Comparison of ENCODE assay signal across 1 cellular context in genomic region chr14:77616454-77617229, GRCh38.
A peak's percentile ranks its signal among the peaks of the same experiment; 100 is the strongest.
TF ChIP-seq lines count a peak whose summit lies in the region.

A gene with protein sequence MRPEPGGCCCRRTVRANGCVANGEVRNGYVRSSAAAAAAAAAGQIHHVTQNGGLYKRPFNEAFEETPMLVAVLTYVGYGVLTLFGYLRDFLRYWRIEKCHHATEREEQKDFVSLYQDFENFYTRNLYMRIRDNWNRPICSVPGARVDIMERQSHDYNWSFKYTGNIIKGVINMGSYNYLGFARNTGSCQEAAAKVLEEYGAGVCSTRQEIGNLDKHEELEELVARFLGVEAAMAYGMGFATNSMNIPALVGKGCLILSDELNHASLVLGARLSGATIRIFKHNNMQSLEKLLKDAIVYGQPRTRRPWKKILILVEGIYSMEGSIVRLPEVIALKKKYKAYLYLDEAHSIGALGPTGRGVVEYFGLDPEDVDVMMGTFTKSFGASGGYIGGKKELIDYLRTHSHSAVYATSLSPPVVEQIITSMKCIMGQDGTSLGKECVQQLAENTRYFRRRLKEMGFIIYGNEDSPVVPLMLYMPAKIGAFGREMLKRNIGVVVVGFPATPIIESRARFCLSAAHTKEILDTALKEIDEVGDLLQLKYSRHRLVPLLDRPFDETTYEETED (minus strand): TSS chr14:77616637. CDS start chr14:77616579, 58 bp downstream.

TF ChIP-seq in K562, 482 proteins besides CTCF, POLR2A, EP300 and RAD21 (continued from another document and continues in another):
- TF ChIP-seq, protein P1, sequence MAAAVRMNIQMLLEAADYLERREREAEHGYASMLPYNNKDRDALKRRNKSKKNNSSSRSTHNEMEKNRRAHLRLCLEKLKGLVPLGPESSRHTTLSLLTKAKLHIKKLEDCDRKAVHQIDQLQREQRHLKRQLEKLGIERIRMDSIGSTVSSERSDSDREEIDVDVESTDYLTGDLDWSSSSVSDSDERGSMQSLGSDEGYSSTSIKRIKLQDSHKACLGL (CRISPR knock-in tag; IDR thresholded peaks at IDR 0.05; ENCODE audit: borderline replicate concordance, poor library complexity, severe bottlenecking) = no peak
- TF ChIP-seq FOXK2 (conservative IDR thresholded peaks at IDR 0.05 in 1 of 2, IDR thresholded peaks at IDR 0.05 in 1 of 2; ENCODE audit: low read depth in 2 of 2) (no peak; a peak in 1 of 4 replicates), DLX4 (CRISPR knock-in tag; IDR thresholded peaks at IDR 0.05) (no peak), ZNF512 (tag; IDR thresholded peaks at IDR 0.05) (no peak), NCOR1 (IDR thresholded peaks at IDR 0.05) (no peak), NRF1 (conservative IDR thresholded peaks at IDR 0.05 in 1 of 2, IDR thresholded peaks at IDR 0.05 in 1 of 2) (peak; percentile 78 to 81), ATF3 (IDR thresholded peaks at IDR 0.05) (no peak), ATF3 (CRISPR knock-in tag; conservative IDR thresholded peaks at IDR 0.05) (no peak), FOXM1 (IDR thresholded peaks at IDR 0.05; ENCODE audit: low read depth) (no peak), FOXM1 (CRISPR knock-in tag; IDR thresholded peaks at IDR 0.05; ENCODE audit: low read depth) (no peak), CBX1 (IDR thresholded peaks at IDR 0.05; ENCODE audit: low read depth) (no peak), ZSCAN32 (CRISPR knock-in tag; IDR thresholded peaks at IDR 0.05) (no peak), JUN (IDR thresholded peaks at IDR 0.05; ENCODE audit: borderline replicate concordance, low read depth, low read length) (no peak), JUN (CRISPR knock-in tag; IDR thresholded peaks at IDR 0.05; ENCODE audit: borderline replicate concordance) (no peak), SIRT6 (IDR thresholded peaks at IDR 0.05; ENCODE audit: low read depth, low read length) (no peak), ZNF354B (CRISPR knock-in tag; IDR thresholded peaks at IDR 0.05) (no peak), STAT5B (CRISPR knock-in tag; IDR thresholded peaks at IDR 0.05) (no peak), HIVEP1 (CRISPR knock-in tag; IDR thresholded peaks at IDR 0.05) (no peak), SIN3B (IDR thresholded peaks at IDR 0.05; ENCODE audit: low read depth) (0 out of 2 replicates have a peak, but pooled peaks have one; percentile 52), DACH1 (IDR thresholded peaks at IDR 0.05; ENCODE audit: partially characterized antibody) (no peak), HSF4 (CRISPR knock-in tag; IDR thresholded peaks at IDR 0.05; ENCODE audit: borderline replicate concordance) (no peak), KAT7 (CRISPR knock-in tag; IDR thresholded peaks at IDR 0.05; ENCODE audit: borderline replicate concordance) (no peak; the same call in 1 of the 2 replicates), ARID2 (IDR thresholded peaks at IDR 0.05) (no peak), HMG20B (CRISPR knock-in tag; IDR thresholded peaks at IDR 0.05) (no peak), SRSF1 (IDR thresholded peaks at IDR 0.05; ENCODE audit: low read depth, low read length) (no peak), POLR2AphosphoS5 (IDR thresholded peaks at IDR 0.05; ENCODE audit: control insufficient read depth, insufficient read depth, low read depth, low read length) (peak; percentile 67), HNRNPK (IDR thresholded peaks at IDR 0.05; ENCODE audit: low read depth, low read length, poor library complexity, severe bottlenecking) (no peak), ZFP36 (IDR thresholded peaks at IDR 0.05; ENCODE audit: low read depth, low read length, partially characterized antibody) (peak; percentile 48), PCBP1 (IDR thresholded peaks at IDR 0.05; ENCODE audit: low read depth, low read length, poor library complexity, severe bottlenecking) (no peak), SPI1 (IDR thresholded peaks at IDR 0.05; ENCODE audit: borderline replicate concordance, low read depth, low read length) (no peak), TOE1 (IDR thresholded peaks at IDR 0.05; ENCODE audit: borderline replicate concordance) (no peak), TOE1 (CRISPR knock-in tag; IDR thresholded peaks at IDR 0.05; ENCODE audit: borderline replicate concordance, low read depth) (no peak), MECOM (CRISPR knock-in tag; IDR thresholded peaks at IDR 0.05) (no peak), EGR1 (conservative IDR thresholded peaks at IDR 0.05) (peak; percentile 35; the same call in 1 of the 2 replicates), ZNF384 (IDR thresholded peaks at IDR 0.05; ENCODE audit: low read depth, low read length) (no peak), RBM25 (IDR thresholded peaks at IDR 0.05; ENCODE audit: low read depth, low read length, severe bottlenecking) (peak; percentile 91), ZNF589 (CRISPR knock-in tag; IDR thresholded peaks at IDR 0.05; ENCODE audit: low read depth) (no peak), GABPB1 (CRISPR knock-in tag; IDR thresholded peaks at IDR 0.05) (peak; percentile 87), ZNF76 (CRISPR knock-in tag; IDR thresholded peaks at IDR 0.05; ENCODE audit: borderline replicate concordance) (no peak), HDAC8 (tag; IDR thresholded peaks at IDR 0.05) (no peak), SNIP1 (IDR thresholded peaks at IDR 0.05; ENCODE audit: low read depth) (no peak)
- TF ChIP-seq, protein P2, sequence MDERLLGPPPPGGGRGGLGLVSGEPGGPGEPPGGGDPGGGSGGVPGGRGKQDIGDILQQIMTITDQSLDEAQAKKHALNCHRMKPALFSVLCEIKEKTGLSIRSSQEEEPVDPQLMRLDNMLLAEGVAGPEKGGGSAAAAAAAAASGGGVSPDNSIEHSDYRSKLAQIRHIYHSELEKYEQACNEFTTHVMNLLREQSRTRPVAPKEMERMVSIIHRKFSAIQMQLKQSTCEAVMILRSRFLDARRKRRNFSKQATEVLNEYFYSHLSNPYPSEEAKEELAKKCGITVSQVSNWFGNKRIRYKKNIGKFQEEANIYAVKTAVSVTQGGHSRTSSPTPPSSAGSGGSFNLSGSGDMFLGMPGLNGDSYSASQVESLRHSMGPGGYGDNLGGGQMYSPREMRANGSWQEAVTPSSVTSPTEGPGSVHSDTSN (CRISPR knock-in tag; IDR thresholded peaks at IDR 0.05; ENCODE audit: low read depth) = no peak
- TF ChIP-seq, protein P2 (tag; conservative IDR thresholded peaks at IDR 0.05; ENCODE audit: low read depth) = no peak
- TF ChIP-seq, protein P3, sequence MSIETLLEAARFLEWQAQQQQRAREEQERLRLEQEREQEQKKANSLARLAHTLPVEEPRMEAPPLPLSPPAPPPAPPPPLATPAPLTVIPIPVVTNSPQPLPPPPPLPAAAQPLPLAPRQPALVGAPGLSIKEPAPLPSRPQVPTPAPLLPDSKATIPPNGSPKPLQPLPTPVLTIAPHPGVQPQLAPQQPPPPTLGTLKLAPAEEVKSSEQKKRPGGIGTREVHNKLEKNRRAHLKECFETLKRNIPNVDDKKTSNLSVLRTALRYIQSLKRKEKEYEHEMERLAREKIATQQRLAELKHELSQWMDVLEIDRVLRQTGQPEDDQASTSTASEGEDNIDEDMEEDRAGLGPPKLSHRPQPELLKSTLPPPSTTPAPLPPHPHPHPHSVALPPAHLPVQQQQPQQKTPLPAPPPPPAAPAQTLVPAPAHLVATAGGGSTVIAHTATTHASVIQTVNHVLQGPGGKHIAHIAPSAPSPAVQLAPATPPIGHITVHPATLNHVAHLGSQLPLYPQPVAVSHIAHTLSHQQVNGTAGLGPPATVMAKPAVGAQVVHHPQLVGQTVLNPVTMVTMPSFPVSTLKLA (conservative IDR thresholded peaks at IDR 0.05) = peak; percentile 22 to 57; a peak in 2 of 4 replicates
- TF ChIP-seq, protein P4, sequence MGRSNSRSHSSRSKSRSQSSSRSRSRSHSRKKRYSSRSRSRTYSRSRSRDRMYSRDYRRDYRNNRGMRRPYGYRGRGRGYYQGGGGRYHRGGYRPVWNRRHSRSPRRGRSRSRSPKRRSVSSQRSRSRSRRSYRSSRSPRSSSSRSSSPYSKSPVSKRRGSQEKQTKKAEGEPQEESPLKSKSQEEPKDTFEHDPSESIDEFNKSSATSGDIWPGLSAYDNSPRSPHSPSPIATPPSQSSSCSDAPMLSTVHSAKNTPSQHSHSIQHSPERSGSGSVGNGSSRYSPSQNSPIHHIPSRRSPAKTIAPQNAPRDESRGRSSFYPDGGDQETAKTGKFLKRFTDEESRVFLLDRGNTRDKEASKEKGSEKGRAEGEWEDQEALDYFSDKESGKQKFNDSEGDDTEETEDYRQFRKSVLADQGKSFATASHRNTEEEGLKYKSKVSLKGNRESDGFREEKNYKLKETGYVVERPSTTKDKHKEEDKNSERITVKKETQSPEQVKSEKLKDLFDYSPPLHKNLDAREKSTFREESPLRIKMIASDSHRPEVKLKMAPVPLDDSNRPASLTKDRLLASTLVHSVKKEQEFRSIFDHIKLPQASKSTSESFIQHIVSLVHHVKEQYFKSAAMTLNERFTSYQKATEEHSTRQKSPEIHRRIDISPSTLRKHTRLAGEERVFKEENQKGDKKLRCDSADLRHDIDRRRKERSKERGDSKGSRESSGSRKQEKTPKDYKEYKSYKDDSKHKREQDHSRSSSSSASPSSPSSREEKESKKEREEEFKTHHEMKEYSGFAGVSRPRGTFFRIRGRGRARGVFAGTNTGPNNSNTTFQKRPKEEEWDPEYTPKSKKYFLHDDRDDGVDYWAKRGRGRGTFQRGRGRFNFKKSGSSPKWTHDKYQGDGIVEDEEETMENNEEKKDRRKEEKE (IDR thresholded peaks at IDR 0.05; ENCODE audit: borderline replicate concordance in 1 of 2, control insufficient read depth in 1 of 2, low read depth in 2 of 2, low read length in 1 of 2) = no peak
- TF ChIP-seq, protein P5, sequence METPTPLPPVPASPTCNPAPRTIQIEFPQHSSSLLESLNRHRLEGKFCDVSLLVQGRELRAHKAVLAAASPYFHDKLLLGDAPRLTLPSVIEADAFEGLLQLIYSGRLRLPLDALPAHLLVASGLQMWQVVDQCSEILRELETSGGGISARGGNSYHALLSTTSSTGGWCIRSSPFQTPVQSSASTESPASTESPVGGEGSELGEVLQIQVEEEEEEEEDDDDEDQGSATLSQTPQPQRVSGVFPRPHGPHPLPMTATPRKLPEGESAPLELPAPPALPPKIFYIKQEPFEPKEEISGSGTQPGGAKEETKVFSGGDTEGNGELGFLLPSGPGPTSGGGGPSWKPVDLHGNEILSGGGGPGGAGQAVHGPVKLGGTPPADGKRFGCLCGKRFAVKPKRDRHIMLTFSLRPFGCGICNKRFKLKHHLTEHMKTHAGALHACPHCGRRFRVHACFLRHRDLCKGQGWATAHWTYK (CRISPR knock-in tag; IDR thresholded peaks at IDR 0.05) = no peak
- TF ChIP-seq, protein P6, sequence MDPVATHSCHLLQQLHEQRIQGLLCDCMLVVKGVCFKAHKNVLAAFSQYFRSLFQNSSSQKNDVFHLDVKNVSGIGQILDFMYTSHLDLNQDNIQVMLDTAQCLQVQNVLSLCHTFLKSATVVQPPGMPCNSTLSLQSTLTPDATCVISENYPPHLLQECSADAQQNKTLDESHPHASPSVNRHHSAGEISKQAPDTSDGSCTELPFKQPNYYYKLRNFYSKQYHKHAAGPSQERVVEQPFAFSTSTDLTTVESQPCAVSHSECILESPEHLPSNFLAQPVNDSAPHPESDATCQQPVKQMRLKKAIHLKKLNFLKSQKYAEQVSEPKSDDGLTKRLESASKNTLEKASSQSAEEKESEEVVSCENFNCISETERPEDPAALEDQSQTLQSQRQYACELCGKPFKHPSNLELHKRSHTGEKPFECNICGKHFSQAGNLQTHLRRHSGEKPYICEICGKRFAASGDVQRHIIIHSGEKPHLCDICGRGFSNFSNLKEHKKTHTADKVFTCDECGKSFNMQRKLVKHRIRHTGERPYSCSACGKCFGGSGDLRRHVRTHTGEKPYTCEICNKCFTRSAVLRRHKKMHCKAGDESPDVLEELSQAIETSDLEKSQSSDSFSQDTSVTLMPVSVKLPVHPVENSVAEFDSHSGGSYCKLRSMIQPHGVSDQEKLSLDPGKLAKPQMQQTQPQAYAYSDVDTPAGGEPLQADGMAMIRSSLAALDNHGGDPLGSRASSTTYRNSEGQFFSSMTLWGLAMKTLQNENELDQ (CRISPR knock-in tag; IDR thresholded peaks at IDR 0.05; ENCODE audit: borderline replicate concordance) = no peak
- TF ChIP-seq, protein P7, sequence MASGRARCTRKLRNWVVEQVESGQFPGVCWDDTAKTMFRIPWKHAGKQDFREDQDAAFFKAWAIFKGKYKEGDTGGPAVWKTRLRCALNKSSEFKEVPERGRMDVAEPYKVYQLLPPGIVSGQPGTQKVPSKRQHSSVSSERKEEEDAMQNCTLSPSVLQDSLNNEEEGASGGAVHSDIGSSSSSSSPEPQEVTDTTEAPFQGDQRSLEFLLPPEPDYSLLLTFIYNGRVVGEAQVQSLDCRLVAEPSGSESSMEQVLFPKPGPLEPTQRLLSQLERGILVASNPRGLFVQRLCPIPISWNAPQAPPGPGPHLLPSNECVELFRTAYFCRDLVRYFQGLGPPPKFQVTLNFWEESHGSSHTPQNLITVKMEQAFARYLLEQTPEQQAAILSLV (tag; IDR thresholded peaks at IDR 0.05) = no peak
